21 cellular contexts compared by ENCODE assay signal in genomic region chr20:49432562-49432961, GRCh38. TPM values are rescaled to one million over a fixed set of nuclear protein-coding genes. Genes with fewer than 3 reads are reported as not detected.
DNase-seq lines count a peak whose midpoint lies in the region; ATAC-seq, FAIRE-seq and TF ChIP-seq lines count a peak whose summit lies in the region.
"Had no signal": no experiment of that assay in that cellular context is flagged by ENCODE, and none has a peak within 500 bp of the region (broad histone marks: within the 10 kb centered on the region; RNA-seq: fewer than 3 reads in every experiment).

No MANE protein-coding gene starts in this region.

- DNase-seq in DMS53 (lab: John Stamatoyannopoulos, UW) (peak; percentile 29), DMS53 treated with DMSO at 0.1 percent for 48 hours (lab: John Stamatoyannopoulos, UW; ENCODE audit: unreplicated experiment) (no peak), HTR-8/SVneo (ENCODE audit: insufficient read length, low spot score) (no peak), mesendoderm (peak; percentile 62), NCI-H446 treated with DMSO at 0.1 percent for 48 hours (lab: John Stamatoyannopoulos, UW) (no peak), heart left ventricle (no peak)
- DNase-seq: AML-193, H9, NCI-H187, NCI-H2107, NCI-H82, PC-3, RPMI8226, SHP77 treated with DMSO at 0.1 percent for 48 hours had no signal

- H2BK120ac ChIP-seq in mesendoderm (ENCODE audit: low read depth, low read length): no peak overlapping the region

- 0 out of 2 replicates have a peak overlapping the region, but pooled peaks have one; percentile 18 for H3K27ac ChIP-seq in VCaP
- no peak overlapping the region for H3K27ac ChIP-seq in mesendoderm (ENCODE audit: low read depth, low read length)
- H3K27ac ChIP-seq in heart left ventricle: no peak overlapping the region
- H3K27ac ChIP-seq: 22Rv1, C4-2B, HL-60 had no signal

- no peak for TF ChIP-seq CTCF in VCaP (conservative IDR thresholded peaks at IDR 0.05)
- TF ChIP-seq CTCF in heart left ventricle (IDR thresholded peaks at IDR 0.05): no peak

- no peak overlapping the region for H3K18ac ChIP-seq in mesendoderm (ENCODE audit: low read length)

- H2BK5ac ChIP-seq in mesendoderm (ENCODE audit: low read length): no peak overlapping the region

- H3K4me3 ChIP-seq in mesendoderm (ENCODE audit: low read length): no peak overlapping the region
- no peak overlapping the region for H3K4me3 ChIP-seq in heart left ventricle

- no peak overlapping the region for H3K9ac ChIP-seq in mesendoderm (ENCODE audit: low read length)

- no peak overlapping the region for H3K23ac ChIP-seq in mesendoderm (ENCODE audit: low read length)

- H3K56ac ChIP-seq in mesendoderm (ENCODE audit: low read length): no peak overlapping the region

- peak; percentile 74 for FAIRE-seq in HTR-8/SVneo (lab: Jason Lieb, UNC)
- FAIRE-seq: G401.6 had no signal

- TF ChIP-seq POLR2A in heart left ventricle (IDR thresholded peaks at IDR 0.05): no peak

- no peaks in the 10 kb centered on the region for H3K4me1 ChIP-seq in mesendoderm (ENCODE audit: control insufficient read depth, low read depth, low read length)
- peaks cover 0 to 9% (median 1%) of the 10 kb centered on the region in 12 donors for H3K4me1 ChIP-seq in heart left ventricle

- intact Hi-C loops in heart left ventricle (cut with DNase I): no loop called here

- no peaks in the 10 kb centered on the region for H3K79me1 ChIP-seq in mesendoderm (ENCODE audit: low read length)

- H3K36me3 ChIP-seq in mesendoderm (ENCODE audit: control insufficient read depth, insufficient read depth, low read length): no peaks in the 10 kb centered on the region
- no peaks in the 10 kb centered on the region for H3K36me3 ChIP-seq in heart left ventricle

- no peak overlapping the region for H3K4ac ChIP-seq in mesendoderm (ENCODE audit: low read depth, low read length)

- WGBS in mesendoderm (ENCODE audit: extremely low coverage, insufficient coverage, low lambda C conversion rate): no CpG with 5 or more reads among the region's 3 CpGs
- WGBS in heart left ventricle, 4 donors: 64 to 89% (median 76%) methylated on average over 3 of the region's 3 CpGs

- H3K27me3 ChIP-seq in mesendoderm (ENCODE audit: insufficient read depth, low read length, poor library complexity): no peaks in the 10 kb centered on the region
- H3K27me3 ChIP-seq in heart left ventricle: no peaks in the 10 kb centered on the region

- ATAC-seq in heart left ventricle (no peak), GM19324 (IDR thresholded peaks at IDR 0.05; ENCODE audit: low FRiP score, unreplicated experiment) (no peak)
- ATAC-seq: PC-3 had no signal

- H2BK15ac ChIP-seq in mesendoderm (replicated peaks; ENCODE audit: low read depth): no peak overlapping the region

- H4K5ac ChIP-seq in mesendoderm (ENCODE audit: low read length): no peak overlapping the region

- no peaks in the 10 kb centered on the region for H3K79me2 ChIP-seq in mesendoderm (ENCODE audit: control insufficient read depth, insufficient read depth, low read length)

- no peaks in the 10 kb centered on the region for H3K9me3 ChIP-seq in heart left ventricle

- H3K4me2 ChIP-seq in mesendoderm (ENCODE audit: low read length): no peak overlapping the region

- no peak overlapping the region for H4K8ac ChIP-seq in mesendoderm (ENCODE audit: low read depth, low read length)

- H2AK5ac ChIP-seq in mesendoderm (ENCODE audit: low read length): no peak overlapping the region

RNA-seq across cellular contexts. Expression of gene KCNB1, which starts 49.9 kb away (rescaled TPM):
- 0.52 TPM for polyA plus RNA-seq in mesendoderm (2013, experiment 1 of 2)
- polyA plus RNA-seq in mesendoderm (2013, experiment 2 of 2): 0.53 TPM
- total RNA-seq in heart left ventricle: 1 to 10 TPM in 7 of 9 donors, under 1 TPM in 2; 0.72 to 4.9 (median 1.3) TPM
- 1 to 10 TPM in 1 of 2 donors, under 1 TPM in 1; 0.84 to 1.9 TPM for polyA plus RNA-seq in heart left ventricle
- total RNA-seq: NCI-H460 had no signal

Comparison
In these comparisons a context has a peak if more than half of its experiments do, and no peak if none do; other contexts are left out.
1. DNase-seq: peak in DMS53 (single experiment) and mesendoderm (single experiment); none in DMS53 treated with DMSO at 0.1 percent for 48 hours (single experiment), HTR-8/SVneo (single experiment), NCI-H446 treated with DMSO at 0.1 percent for 48 hours (single experiment) and heart left ventricle (0 of 5).